In genomic region chrX:111467896-111468295, GRCh38 we compare ENCODE assay signal across 26 cellular contexts. TPM values are rescaled to one million over a fixed set of nuclear protein-coding genes. Genes with fewer than 3 reads are reported as not detected.
DNase-seq lines count a peak whose midpoint lies in the region; ATAC-seq and TF ChIP-seq lines count a peak whose summit lies in the region.
"Had no signal": no experiment of that assay in that cellular context is flagged by ENCODE, and none has a peak within 500 bp of the region (broad histone marks: within the 10 kb centered on the region; RNA-seq: fewer than 3 reads in every experiment).

No MANE protein-coding gene starts in this region.

- no peaks in the 10 kb centered on the region for H3K9me3 ChIP-seq in uterus
- H3K9me3 ChIP-seq in stomach: peaks cover 0 to 17% (median 8%) of the 10 kb centered on the region in 4 donors
- H3K9me3 ChIP-seq: gastroesophageal sphincter, SJSA1 had no signal

- ATAC-seq in HG03378 (IDR thresholded peaks at IDR 0.05; ENCODE audit: unreplicated experiment) (no peak), HG02852 (IDR thresholded peaks at IDR 0.05; ENCODE audit: unreplicated experiment) (no peak)
- ATAC-seq: activated CD8-positive, alpha-beta T cell treated with anti-CD3 and anti-CD28 coated beads, Interleukin-2, amount 10 ng/mL, durations not matched to agents 7 days and 5 days; activated T-cell treated with anti-CD3 and anti-CD28 coated beads, Interleukin-2, amount 50 U/mL, for 4 hours; gastroesophageal sphincter; GM23338 had no signal

- TF ChIP-seq CTCF in dorsolateral prefrontal cortex (IDR thresholded peaks at IDR 0.05 in 54 of 56, conservative IDR thresholded peaks at IDR 0.05 in 2 of 56; ENCODE audit: low read depth in 1 of 56, partially characterized antibody in 56 of 56) (no peak), uterus (IDR thresholded peaks at IDR 0.05) (no peak), stomach (IDR thresholded peaks at IDR 0.05) (no peak)

- H3K27ac ChIP-seq in dorsolateral prefrontal cortex: no peak overlapping the region
- no peak overlapping the region for H3K27ac ChIP-seq in uterus
- H3K27ac ChIP-seq in stomach: no peak overlapping the region
- H3K27ac ChIP-seq: epithelial cell of prostate, gastroesophageal sphincter, SJSA1, skin epidermis had no signal

- DNase-seq in NCI-H2171 treated with DMSO at 0.1 percent for 48 hours (lab: John Stamatoyannopoulos, UW): peak; percentile 17
- no peak for DNase-seq in NCI-H2171 (lab: John Stamatoyannopoulos, UW)
- DNase-seq in dorsolateral prefrontal cortex: peak in 9 of 10 donors; percentile 3 to 74 (median 53)
- DNase-seq in occipital lobe (lab: John Stamatoyannopoulos, UW): peak; percentile 2
- peak; percentile 28 to 30 for DNase-seq in uterus
- no peak for DNase-seq in stomach
- DNase-seq: ACHN; activated CD4-positive, CD25-positive, alpha-beta regulatory T cell; activated CD8-positive, alpha-beta T cell treated with anti-CD3 and anti-CD28 coated beads, Interleukin-2, amount 10 ng/mL, durations not matched to agents 7 days and 5 days; activated T-cell treated with anti-CD3 and anti-CD28 coated beads, Interleukin-2, amount 50 U/mL, for 4 hours; CD4-positive, alpha-beta T cell; dermis blood vessel endothelial cell; DND-41; NCI-H526 treated with DMSO at 0.1 percent for 48 hours; stimulated activated CD4-positive, alpha-beta T cell treated with anti-CD3 and anti-CD28 coated beads, Interleukin-4, amount 100 ng/mL, for 24 hours had no signal

- peaks cover 0 to 63% (median 8%) of the 10 kb centered on the region in 45 donors for H3K27me3 ChIP-seq in dorsolateral prefrontal cortex
- H3K27me3 ChIP-seq in uterus: no peaks in the 10 kb centered on the region
- H3K27me3 ChIP-seq in stomach: peaks cover 0 to 4% (median 0%) of the 10 kb centered on the region in 3 donors
- H3K27me3 ChIP-seq: gastroesophageal sphincter, SJSA1 had no signal

- no peaks in the 10 kb centered on the region for H3K4me1 ChIP-seq in uterus
- H3K4me1 ChIP-seq in stomach: no peaks in the 10 kb centered on the region
- H3K4me1 ChIP-seq: gastroesophageal sphincter, SJSA1 had no signal

- TF ChIP-seq EP300 in stomach (IDR thresholded peaks at IDR 0.05): no peak

- 0 to 11% (median 9%) methylated on average over 1 of the region's 1 CpG; no CpG with 5 or more reads in 1 of the 5 donors for WGBS in stomach, 5 donors

- H3K36me3 ChIP-seq in uterus: no peaks in the 10 kb centered on the region
- H3K36me3 ChIP-seq in stomach: no peaks in the 10 kb centered on the region
- H3K36me3 ChIP-seq: gastroesophageal sphincter, SJSA1 had no signal

- intact Hi-C loops in dorsolateral prefrontal cortex (cut with DNase I) (no loop called here), uterus (cut with DNase I; ENCODE audit: low total_unique reads) (no loop called here), stomach (cut with DNase I; ENCODE audit: low total_unique reads) (no loop called here)

- H3K4me3 ChIP-seq in dorsolateral prefrontal cortex (no peak overlapping the region), uterus (no peak overlapping the region), stomach (no peak overlapping the region)
- H3K4me3 ChIP-seq: gastroesophageal sphincter, GM23338, SJSA1, skin epidermis had no signal

- TF ChIP-seq POLR2A in uterus (IDR thresholded peaks at IDR 0.05): no peak
- no peak for TF ChIP-seq POLR2A in stomach (IDR thresholded peaks at IDR 0.05)

RNA-seq across cellular contexts. Expression of gene SERTM2, which starts 43.5 kb away (rescaled TPM):
- under 1 TPM in 8 of 120 experiments, not detected in 112; 0.09 to 0.60 (median 0.11) TPM for total RNA-seq in dorsolateral prefrontal cortex
- 0.16 TPM for total RNA-seq in occipital lobe
- 10 to 100 TPM in 2 of 4 donors, 1 to 10 TPM in 1, under 1 TPM in 1; 0.69 to 21.3 (median 7.9) TPM for total RNA-seq in uterus
- 1 to 10 TPM in 2 of 5 donors, under 1 TPM in 2, not detected in 1; 0.58 to 2.3 (median 1.5) TPM for total RNA-seq in stomach
- polyA plus RNA-seq in stomach: under 1 TPM in 2 of 3 donors, not detected in 1; 0.03 to 0.19 TPM
- total RNA-seq: activated CD8-positive, alpha-beta T cell treated with anti-CD3 and anti-CD28 coated beads, Interleukin-2, amount 10 ng/mL, durations not matched to agents 7 days and 5 days; activated T-cell treated with anti-CD3 and anti-CD28 coated beads, Interleukin-2, amount 50 U/mL, for 4 hours; CD4-positive, alpha-beta T cell; dermis blood vessel endothelial cell; lung microvascular endothelial cell; osteocyte; subcutaneous adipose tissue had no signal
- polyA plus RNA-seq: IgD-negative memory B cell had no signal

RNA-seq across cellular contexts. Expression of gene DCX, which starts 55.9 kb away (rescaled TPM):
- total RNA-seq in dorsolateral prefrontal cortex (10 to 100 TPM in 102 of 120 experiments, 1 to 10 TPM in 18; 4.9 to 22.9 (median 13.7) TPM), occipital lobe (389 TPM), uterus (1 to 10 TPM in 2 of 4 donors, not detected in 2; 2.0 to 5.5 TPM), stomach (1 to 10 TPM in 1 of 5 donors, not detected in 4; 4.0 TPM)
- under 1 TPM; under 0.01 to 0.06 (median 0.03) TPM for polyA plus RNA-seq in stomach
- total RNA-seq: activated CD8-positive, alpha-beta T cell treated with anti-CD3 and anti-CD28 coated beads, Interleukin-2, amount 10 ng/mL, durations not matched to agents 7 days and 5 days; activated T-cell treated with anti-CD3 and anti-CD28 coated beads, Interleukin-2, amount 50 U/mL, for 4 hours; CD4-positive, alpha-beta T cell; dermis blood vessel endothelial cell; lung microvascular endothelial cell; osteocyte; SJSA1; subcutaneous adipose tissue had no signal
- polyA plus RNA-seq: IgD-negative memory B cell had no signal

Comparison
In these comparisons a context has a peak if more than half of its experiments do, and no peak if none do; other contexts are left out.
1. DNase-seq: peak in NCI-H2171 treated with DMSO at 0.1 percent for 48 hours (single experiment), dorsolateral prefrontal cortex (9 of 10), occipital lobe (single experiment) and uterus (2 of 2); none in NCI-H2171 (single experiment) and stomach (single experiment).
2. RNA of gene DCX, which starts 55.9 kb away (total RNA-seq): 389 TPM in occipital lobe (single experiment); 4.9 to 22.9 TPM in dorsolateral prefrontal cortex, 2.0 to 5.5 TPM in uterus and 4.0 TPM in stomach; every median in the first group is over 10 times any median in the second.